Comparison of ENCODE assay signal across 8 cellular contexts in the genomic region with DNA sequence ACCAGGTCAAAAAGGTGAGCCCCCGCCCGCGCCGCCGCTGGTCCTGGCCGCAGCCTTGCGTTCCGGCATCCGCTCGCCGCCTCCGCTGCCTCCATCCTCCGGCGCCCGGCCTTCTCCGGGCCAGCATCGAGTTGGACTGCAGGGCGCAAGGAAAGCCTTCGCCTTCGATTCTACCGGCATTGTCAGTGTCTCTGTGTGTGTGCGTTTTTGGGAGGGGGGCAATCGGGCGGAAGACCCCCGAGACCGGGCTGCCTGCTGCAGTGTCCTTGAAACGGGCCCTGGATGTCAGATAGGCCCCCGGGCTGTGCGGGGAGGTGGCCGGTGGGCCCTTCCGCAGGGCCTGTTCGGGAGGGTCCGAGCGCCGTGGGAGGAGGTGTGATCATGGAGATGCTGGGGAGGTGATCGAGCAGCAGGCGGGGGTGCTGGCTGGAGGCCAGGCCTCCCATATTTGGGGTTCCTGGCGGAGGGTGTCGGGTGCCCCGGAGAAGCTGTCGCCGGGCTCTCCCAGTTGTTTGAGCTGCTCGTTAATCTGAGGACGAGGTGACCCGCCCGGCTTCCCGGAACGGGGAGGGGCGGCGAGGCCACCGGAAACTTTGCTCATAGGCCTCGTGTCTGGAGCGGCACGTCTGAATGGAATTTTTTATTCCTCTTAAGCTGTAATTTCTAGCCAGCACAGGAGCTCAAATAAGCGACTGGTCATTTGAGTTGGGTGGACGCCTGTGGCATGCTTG. TPM values are rescaled to one million over a fixed set of nuclear protein-coding genes. Genes with fewer than 3 reads are reported as not detected.
DNase-seq lines count a peak whose midpoint lies in the region; ATAC-seq, FAIRE-seq and TF ChIP-seq lines count a peak whose summit lies in the region.

No MANE protein-coding gene starts in this region.

- 3% methylated on average over 33 of the region's 56 CpGs for WGBS in mammary epithelial cell (ENCODE audit: low coverage, missing lambda C conversion rate)

- H3K4me3 Mint-ChIP-seq in activated B cell treated with CpG ODN at 0.5 μM for 24 hours: peak overlapping the region; percentile 92

- H3K36me3 ChIP-seq in mammary epithelial cell (ENCODE audit: insufficient read depth, low read length): no peaks in the 10 kb centered on the region

- no peaks in the 10 kb centered on the region for H4K20me1 ChIP-seq in mammary epithelial cell (ENCODE audit: insufficient read depth, low read length)

- FAIRE-seq in GM19239 (lab: Jason Lieb, UNC): no peak

- peak overlapping the region; percentile 94 for H2AFZ ChIP-seq in mammary epithelial cell (ENCODE audit: low read depth, low read length)

- H3K9me3 Mint-ChIP-seq in activated B cell treated with CpG ODN at 0.5 μM for 24 hours: no peaks in the 10 kb centered on the region

- peak overlapping the region; percentile 58 for H3K27ac ChIP-seq in mammary epithelial cell (ENCODE audit: insufficient read depth, low read depth, low read length)

- TSS peak; percentile 80 for BruUV-seq in mammary epithelial cell (replicated peaks; lab: Mats Ljungman, UMichigan)

- TF ChIP-seq CTCF in AG10803 (conservative IDR thresholded peaks at IDR 0.05; ENCODE audit: low read length) (no peak), activated B cell treated with CpG ODN at 0.5 μM for 24 hours (IDR thresholded peaks at IDR 0.05) (no peak), mammary epithelial cell (conservative IDR thresholded peaks at IDR 0.05 in 1 of 2, IDR thresholded peaks at IDR 0.05 in 1 of 2; ENCODE audit: extremely low read depth in 1 of 2, insufficient read depth in 1 of 2, low read depth in 1 of 2, low read length in 2 of 2) (no peak)

- dilution Hi-C loops in mammary epithelial cell (cut with HindIII; ENCODE audit: low sequenced_read_pairs): loop anchor here (10.0 kb wide), 1 partner anchor 74 kb away; no protein-coding TSS in a partner anchor

- no peaks in the 10 kb centered on the region for H3K27me3 Mint-ChIP-seq in activated B cell treated with CpG ODN at 0.5 μM for 24 hours

- intact Hi-C loops in activated B cell treated with CpG ODN at 0.5 μM for 24 hours (cut with micrococcal nuclease): loop anchor here (1.0 to 5.0 kb wide), 9 partner anchors 9 to 853 kb away; a partner anchor contains a TSS
- intact Hi-C loops in mammary epithelial cell (cut with micrococcal nuclease): loop anchor here (1.0 to 2.0 kb wide), 4 partner anchors 18 to 82 kb away; no protein-coding TSS in a partner anchor

- peak overlapping the region; percentile 79 for H3K9ac ChIP-seq in mammary epithelial cell (ENCODE audit: insufficient read depth, low read length)

- peak; percentile 18 for ATAC-seq in HG03457 (IDR thresholded peaks at IDR 0.05; ENCODE audit: unreplicated experiment)
- peak; percentile 13 for ATAC-seq in activated B cell treated with CpG ODN at 0.5 μM for 24 hours (ENCODE audit: low read depth)

- H3K4me1 ChIP-seq in mammary epithelial cell (ENCODE audit: insufficient read depth, low read length): peaks cover 45% of the 10 kb centered on the region

- CTCF ChIA-PET in activated B cell treated with CpG ODN at 0.5 μM for 24 hours (lab: Charles Lee) (interaction anchor here (2.1 kb wide), 1 partner anchor 9 kb away, joined by 6 read pairs; no protein-coding TSS in a partner anchor), mammary epithelial cell (lab: Charles Lee; ENCODE audit: low non-redundant PET) (no interaction called here)

- H3K79me2 ChIP-seq in mammary epithelial cell (ENCODE audit: insufficient read depth, low read length): peaks cover 55% of the 10 kb centered on the region

- H3K4me2 ChIP-seq in mammary epithelial cell (ENCODE audit: insufficient read depth, low read depth, low read length): peak overlapping the region; percentile 94

- H3K4me1 Mint-ChIP-seq in activated B cell treated with CpG ODN at 0.5 μM for 24 hours: peaks cover 43% of the 10 kb centered on the region

- in situ Hi-C loops in mammary epithelial cell (cut with MboI; ENCODE audit: low sequenced_read_pairs in 2 of 2): no loop called here

- peak; percentile 62 for DNase-seq in AG10803 (ENCODE audit: low read depth)
- DNase-seq in GM19239 (ENCODE audit: insufficient read length, low spot score): peak; percentile 29
- peak; percentile 38 for DNase-seq in activated B cell treated with CpG ODN at 0.5 μM for 24 hours
- peak; percentile 44 for DNase-seq in mammary epithelial cell
- peak; percentile 29 for DNase-seq in kidney glomerular epithelial cell (lab: John Stamatoyannopoulos, UW)
- peak; percentile 79 for DNase-seq in stimulated activated CD4-positive, alpha-beta T cell treated with anti-CD3 and anti-CD28 coated beads, Interleukin-2, amount 100 ng/mL, for 4 hours (ENCODE audit: low read depth)
- DNase-seq in OCI-M2 (lab: John Stamatoyannopoulos, UW; ENCODE audit: unreplicated experiment): no peak

- POLR2A ChIA-PET in activated B cell treated with CpG ODN at 0.5 μM for 24 hours (lab: Charles Lee): interaction anchor here (0.5 to 3.6 kb wide), 14 partner anchors 9 to 334 kb away, joined by 3 to 35 read pairs (median 4); a partner anchor contains a TSS

- H3K27me3 ChIP-seq in mammary epithelial cell (ENCODE audit: insufficient read depth, low read length): no peaks in the 10 kb centered on the region

- no peaks in the 10 kb centered on the region for H3K9me3 ChIP-seq in mammary epithelial cell (replicated peaks; ENCODE audit: insufficient read depth, low read length)

- H3K4me3 ChIP-seq in AG10803 (ENCODE audit: low read length) (peak overlapping the region; percentile 95), mammary epithelial cell (replicated peaks in 1 of 3; ENCODE audit: insufficient read depth in 1 of 3, low read depth in 2 of 3, low read length in 3 of 3) (peak overlapping the region; percentile 84 to 96 (median 96))

- H3K36me3 Mint-ChIP-seq in activated B cell treated with CpG ODN at 0.5 μM for 24 hours (ENCODE audit: low read depth): peaks cover 2% of the 10 kb centered on the region

- peak overlapping the region; percentile 82 for H3K27ac Mint-ChIP-seq in activated B cell treated with CpG ODN at 0.5 μM for 24 hours

RNA-seq across cellular contexts. Expression of a gene that starts 40.9 kb away (rescaled TPM):
- 47.2 and 52.1 TPM in 2 replicates for total RNA-seq in activated B cell treated with CpG ODN at 0.5 μM for 24 hours
- total RNA-seq in mammary epithelial cell: 100 to 1,000 TPM; 115 to 133 TPM
- polyA plus RNA-seq in mammary epithelial cell: 95.9 TPM
- 256 TPM for polyA minus RNA-seq in mammary epithelial cell
